ENCODE assay signal across 25 cellular contexts in the genomic region with DNA sequence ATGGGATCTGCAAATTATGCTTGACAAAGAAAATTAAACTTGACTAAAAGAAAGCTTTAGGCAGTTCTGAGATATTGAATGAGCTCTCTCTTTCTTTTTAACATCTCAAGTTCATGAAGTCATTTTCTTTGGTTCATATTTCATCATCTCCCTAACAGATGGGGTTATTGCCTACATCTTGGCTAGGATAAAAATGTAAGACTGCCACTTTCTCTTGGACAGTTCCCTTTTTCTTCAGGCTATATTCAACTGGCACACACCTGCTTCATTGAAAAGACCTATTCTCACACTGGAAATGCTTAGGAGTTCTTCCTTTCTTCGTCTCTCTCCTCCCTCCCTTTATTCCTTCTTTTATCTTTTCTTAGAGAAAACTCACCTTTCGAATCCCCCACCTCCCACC.
"Had no signal": no experiment of that assay in that cellular context is flagged by ENCODE, and none has a peak within 500 bp of the region (broad histone marks: within the 10 kb centered on the region; RNA-seq: fewer than 3 reads in every experiment).

No MANE protein-coding gene starts in this region.

- H3K36me3 Mint-ChIP-seq: memory B cell; mesothelial cell of epicardium; natural killer cell; neural progenitor cell; stimulated activated memory B cell treated with anti-CD40 and anti-IgM and Interleukin-4, amounts not matched to agents 10 μg/mL and 1 μg/mL and 100 μg/mL, for 72 hours had no signal

- H3K27me3 Mint-ChIP-seq: memory B cell; stimulated activated memory B cell treated with anti-CD40 and anti-IgM and Interleukin-4, amounts not matched to agents 10 μg/mL and 1 μg/mL and 100 μg/mL, for 72 hours; stimulated activated naive CD8-positive, alpha-beta T cell treated with anti-CD3 and anti-CD28 coated beads, Interleukin-15, Interleukin-2, amounts not matched to agents 100 ng/mL and 50 ng/mL, for 24 hours had no signal

- H3K4me1 ChIP-seq: heart right ventricle, lower lobe of right lung, neural progenitor cell, prostate gland, spleen, testis, tibial nerve, upper lobe of right lung, vagina had no signal

- H3K4me1 Mint-ChIP-seq: memory B cell; natural killer cell; neural progenitor cell; stimulated activated memory B cell treated with anti-CD40 and anti-IgM and Interleukin-4, amounts not matched to agents 10 μg/mL and 1 μg/mL and 100 μg/mL, for 72 hours had no signal

- H3K27ac ChIP-seq: dorsolateral prefrontal cortex, lower lobe of right lung, neural progenitor cell, ovary, prostate gland, right lobe of liver, spleen, testis, tibial nerve, upper lobe of right lung, vagina had no signal

- H3K27me3 ChIP-seq: dorsolateral prefrontal cortex, heart right ventricle, neural progenitor cell, ovary, right lobe of liver, spleen, testis, tibial nerve, upper lobe of right lung, vagina had no signal

- H3K9me3 Mint-ChIP-seq: neural progenitor cell had no signal

- DNase-seq: cortex of kidney; dorsolateral prefrontal cortex; effector CD8-positive, alpha-beta T cell; heart right ventricle; hypothalamus; kidney glomerular epithelial cell; lower lobe of right lung; natural killer cell; nucleus accumbens; ovary; right lobe of liver; spleen; stimulated activated CD4-positive, alpha-beta T cell treated with anti-CD3 and anti-CD28 coated beads, Interleukin-15, amount 100 ng/mL, for 24 hours; stimulated activated CD4-positive, alpha-beta T cell treated with anti-CD3 and anti-CD28 coated beads, Interleukin-1b, Interleukin-23, amount 100 ng/mL, for 48 hours; stimulated activated CD4-positive, alpha-beta T cell treated with anti-CD3 and anti-CD28 coated beads, Interleukin-4, amount 100 ng/mL, for 24 hours; testis; upper lobe of right lung had no signal

- H3K4me3 Mint-ChIP-seq: memory B cell; mesothelial cell of epicardium; natural killer cell; neural progenitor cell; stimulated activated memory B cell treated with anti-CD40 and anti-IgM and Interleukin-4, amounts not matched to agents 10 μg/mL and 1 μg/mL and 100 μg/mL, for 72 hours; stimulated activated naive CD8-positive, alpha-beta T cell treated with anti-CD3 and anti-CD28 coated beads, Interleukin-15, Interleukin-2, amounts not matched to agents 100 ng/mL and 50 ng/mL, for 24 hours had no signal

- H3K27ac Mint-ChIP-seq: memory B cell; mesothelial cell of epicardium; natural killer cell; neural progenitor cell; stimulated activated memory B cell treated with anti-CD40 and anti-IgM and Interleukin-4, amounts not matched to agents 10 μg/mL and 1 μg/mL and 100 μg/mL, for 72 hours; stimulated activated naive CD8-positive, alpha-beta T cell treated with anti-CD3 and anti-CD28 coated beads, Interleukin-15, Interleukin-2, amounts not matched to agents 100 ng/mL and 50 ng/mL, for 24 hours had no signal

- H3K4me3 ChIP-seq: dorsolateral prefrontal cortex, heart right ventricle, lower lobe of right lung, neural progenitor cell, ovary, prostate gland, right lobe of liver, spleen, testis, tibial nerve, upper lobe of right lung, vagina had no signal

- H3K9me3 ChIP-seq: lower lobe of right lung, ovary, prostate gland, right lobe of liver, testis, tibial nerve, upper lobe of right lung, vagina had no signal

- H3K36me3 ChIP-seq: heart right ventricle, lower lobe of right lung, neural progenitor cell, ovary, prostate gland, right lobe of liver, spleen, tibial nerve, upper lobe of right lung, vagina had no signal

- ATAC-seq: lower lobe of right lung; natural killer cell; stimulated activated memory B cell treated with anti-CD40 and anti-IgM and Interleukin-4, amounts not matched to agents 10 μg/mL and 1 μg/mL and 100 μg/mL, for 72 hours; upper lobe of right lung had no signal
